ENCODE assay signal across 13 cellular contexts in the genomic region with DNA sequence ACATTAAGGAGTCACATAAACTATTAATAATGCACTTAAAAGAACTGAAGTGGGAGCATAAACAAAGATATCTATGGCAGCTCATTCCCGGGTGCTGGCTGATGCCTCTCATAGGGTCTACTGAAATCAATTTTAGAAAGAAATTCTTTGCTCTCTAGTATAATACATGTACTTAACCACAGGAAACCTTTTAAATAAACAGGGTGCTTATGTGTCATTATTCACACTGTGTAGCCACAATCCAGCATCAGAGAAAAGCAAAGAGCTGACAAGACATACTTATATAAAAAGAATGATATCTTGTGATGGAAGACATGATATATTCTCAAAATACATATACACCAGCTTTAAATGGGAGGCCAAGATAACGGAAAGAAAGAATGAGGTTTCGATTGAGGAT.
DNase-seq lines count a peak whose midpoint lies in the region; ATAC-seq and TF ChIP-seq lines count a peak whose summit lies in the region.
"Had no signal": no experiment of that assay in that cellular context is flagged by ENCODE, and none has a peak within 500 bp of the region (broad histone marks: within the 10 kb centered on the region; RNA-seq: fewer than 3 reads in every experiment).

No MANE protein-coding gene starts in this region.

- no peaks in the 10 kb centered on the region for H3K9me3 Mint-ChIP-seq in natural killer cell treated with Interleukin-12 subunit alpha and Interleukin-12 subunit beta and Interleukin-15 and Interleukin-18, amount 100 ng/mL, for 72 hours

- in situ Hi-C loops in astrocyte of the cerebellum (cut with HindIII; ENCODE audit: low sequenced_read_pairs), result no loop called here

- H3K4me1 Mint-ChIP-seq in natural killer cell treated with Interleukin-12 subunit alpha and Interleukin-12 subunit beta and Interleukin-15 and Interleukin-18, amount 100 ng/mL, for 72 hours (ENCODE audit: low read depth in 2 of 2), result peaks cover 6 to 29% of the 10 kb centered on the region in 2 donors

- intact Hi-C loops in ovary (cut with DNase I), result no loop called here

- WGBS in ovary, 3 donors, result 70 to 78% (median 73%) methylated on average over 3 of the region's 3 CpGs

- no peaks in the 10 kb centered on the region for H3K4me1 ChIP-seq in ovary (ENCODE audit: insufficient read depth)
- H3K4me1 ChIP-seq: BLaER1 treated with 17β-estradiol and CSF1 and Interleukin-3, amounts not matched to agents 10 nM and 100 nM had no signal

- DNase-seq in NCI-H2107 treated with DMSO at 0.1 percent for 48 hours (lab: John Stamatoyannopoulos, UW; ENCODE audit: unreplicated experiment), result peak; percentile 48
- no peak for DNase-seq in NCI-H2107 (lab: John Stamatoyannopoulos, UW)
- peak; percentile 89 for DNase-seq in NCI-H1105 treated with DMSO at 0.1 percent for 48 hours (lab: John Stamatoyannopoulos, UW)
- peak; percentile 19 for DNase-seq in astrocyte of the cerebellum (ENCODE audit: low read depth)
- DNase-seq in natural killer cell treated with Interleukin-12 subunit alpha and Interleukin-12 subunit beta and Interleukin-15 and Interleukin-18, amount 100 ng/mL, for 72 hours (ENCODE audit: low spot score), result no peak
- no peak for DNase-seq in T1000 (lab: John Stamatoyannopoulos, UW)
- DNase-seq in RKO (ENCODE audit: low spot score), result no peak
- DNase-seq in ovary, result no peak
- DNase-seq: GDM1, NCI-H1092, NCI-H2029 treated with DMSO at 0.1 percent for 48 hours, SHP77 treated with DMSO at 0.1 percent for 48 hours had no signal

- H3K27ac Mint-ChIP-seq in natural killer cell treated with Interleukin-12 subunit alpha and Interleukin-12 subunit beta and Interleukin-15 and Interleukin-18, amount 100 ng/mL, for 72 hours, result no peak overlapping the region

- no peaks in the 10 kb centered on the region for H3K36me3 ChIP-seq in ovary
- H3K36me3 ChIP-seq: BLaER1 treated with 17β-estradiol and CSF1 and Interleukin-3, amounts not matched to agents 10 nM and 100 nM had no signal

- TF ChIP-seq POLR2A in ovary (IDR thresholded peaks at IDR 0.05), result no peak

- no peaks in the 10 kb centered on the region for H3K9me3 ChIP-seq in ovary

- no peak for ATAC-seq in natural killer cell treated with Interleukin-12 subunit alpha and Interleukin-12 subunit beta and Interleukin-15 and Interleukin-18, amount 100 ng/mL, for 72 hours

- no peaks in the 10 kb centered on the region for H3K36me3 Mint-ChIP-seq in natural killer cell treated with Interleukin-12 subunit alpha and Interleukin-12 subunit beta and Interleukin-15 and Interleukin-18, amount 100 ng/mL, for 72 hours

- TF ChIP-seq EP300 in ovary (IDR thresholded peaks at IDR 0.05), result no peak

- no peaks in the 10 kb centered on the region for H3K27me3 Mint-ChIP-seq in natural killer cell treated with Interleukin-12 subunit alpha and Interleukin-12 subunit beta and Interleukin-15 and Interleukin-18, amount 100 ng/mL, for 72 hours

- no peak overlapping the region for H3K27ac ChIP-seq in ovary
- H3K27ac ChIP-seq: BLaER1 treated with 17β-estradiol and CSF1 and Interleukin-3, amounts not matched to agents 10 nM and 100 nM had no signal

- H3K4me3 Mint-ChIP-seq in natural killer cell treated with Interleukin-12 subunit alpha and Interleukin-12 subunit beta and Interleukin-15 and Interleukin-18, amount 100 ng/mL, for 72 hours, result peak overlapping the region; percentile 32

- TF ChIP-seq CTCF in astrocyte of the cerebellum (IDR thresholded peaks at IDR 0.05; ENCODE audit: low read depth, low read length, missing control alignments), result no peak
- no peak for TF ChIP-seq CTCF in ovary (IDR thresholded peaks at IDR 0.05)

- H3K4me3 ChIP-seq in astrocyte of the cerebellum (ENCODE audit: low read depth, low read length), result no peak overlapping the region
- no peak overlapping the region for H3K4me3 ChIP-seq in ovary
- H3K4me3 ChIP-seq: BLaER1 treated with 17β-estradiol and CSF1 and Interleukin-3, amounts not matched to agents 10 nM and 100 nM had no signal

- H3K27me3 ChIP-seq in ovary, result no peaks in the 10 kb centered on the region
- H3K27me3 ChIP-seq: BLaER1 treated with 17β-estradiol and CSF1 and Interleukin-3, amounts not matched to agents 10 nM and 100 nM had no signal

Comparison
In these comparisons a context has a peak if more than half of its experiments do, and no peak if none do; other contexts are left out.
1. DNase-seq: peak in NCI-H2107 treated with DMSO at 0.1 percent for 48 hours (single experiment), NCI-H1105 treated with DMSO at 0.1 percent for 48 hours (single experiment) and astrocyte of the cerebellum (single experiment); none in NCI-H2107 (single experiment), natural killer cell treated with Interleukin-12 subunit alpha and Interleukin-12 subunit beta and Interleukin-15 and Interleukin-18, amount 100 ng/mL, for 72 hours (single experiment), T1000 (single experiment), RKO (single experiment) and ovary (0 of 5).